ENCODE assay signal across 17 cellular contexts in the genomic region with DNA sequence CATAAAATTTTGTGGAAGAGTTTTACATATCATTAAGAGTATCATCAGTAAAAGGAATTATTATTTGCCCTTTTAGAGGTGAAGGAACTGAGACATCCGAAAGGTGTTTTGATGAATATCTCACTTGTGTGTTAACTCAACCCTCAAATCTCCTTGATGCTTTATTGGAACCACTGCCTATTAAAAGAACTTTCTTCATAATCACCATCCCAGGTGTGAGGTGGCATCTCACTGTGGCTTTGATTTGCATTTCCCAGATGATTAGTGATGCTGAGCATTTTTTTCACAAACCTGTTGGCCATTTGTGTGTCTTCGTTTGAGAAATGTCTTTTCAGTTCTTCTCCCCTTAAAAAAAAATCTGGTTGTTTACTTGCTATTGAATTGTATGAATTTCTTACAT.
DNase-seq lines count a peak whose midpoint lies in the region; ATAC-seq and TF ChIP-seq lines count a peak whose summit lies in the region.
"Had no signal": no experiment of that assay in that cellular context is flagged by ENCODE, and none has a peak within 500 bp of the region (broad histone marks: within the 10 kb centered on the region; RNA-seq: fewer than 3 reads in every experiment).

No MANE protein-coding gene starts in this region.

- peaks cover 29% of the 10 kb centered on the region for H3F3A ChIP-seq in DOHH2 (ENCODE audit: control insufficient read depth, insufficient read depth)
- H3F3A ChIP-seq in SU-DHL-6 (ENCODE audit: insufficient read depth) = peaks cover 18% of the 10 kb centered on the region

- no peak overlapping the region for H3K9ac ChIP-seq in Karpas-422 (ENCODE audit: low read length)
- H3K9ac ChIP-seq in SU-DHL-6 (ENCODE audit: low read length) = peak overlapping the region; percentile 0; the same call in 1 of the 2 replicates
- H3K9ac ChIP-seq: BLaER1 treated with 17β-estradiol and CSF1 and Interleukin-3, amounts not matched to agents 10 nM and 100 nM; GM23248 had no signal

- H3K36me3 Mint-ChIP-seq in memory B cell (no peaks in the 10 kb centered on the region), nephron progenitor cell (ENCODE audit: low read depth) (no peaks in the 10 kb centered on the region)
- H3K36me3 Mint-ChIP-seq: CD8-positive, alpha-beta T cell had no signal

- H4K20me1 ChIP-seq in DOHH2 (ENCODE audit: control insufficient read depth, insufficient read depth, low read depth, low read length) (no peaks in the 10 kb centered on the region), Karpas-422 (ENCODE audit: insufficient read depth, low read depth, low read length) (no peaks in the 10 kb centered on the region), SU-DHL-6 (ENCODE audit: low read depth, low read length) (no peaks in the 10 kb centered on the region)
- H4K20me1 ChIP-seq: BLaER1 treated with 17β-estradiol and CSF1 and Interleukin-3, amounts not matched to agents 10 nM and 100 nM had no signal

- DNase-seq in Karpas-422 = peak; percentile 63
- no peak for DNase-seq in memory B cell (ENCODE audit: low spot score in 2 of 2)
- no peak for DNase-seq in nephron progenitor cell
- no peak for DNase-seq in upper lobe of right lung
- DNase-seq: 8988T; Calu3; CD8-positive, alpha-beta T cell; DND-41; GM23248; HCEC 1CT; IMR-90 had no signal

- H3K4me3 ChIP-seq in DOHH2 (ENCODE audit: low read length) = peak overlapping the region; percentile 48
- H3K4me3 ChIP-seq in Karpas-422 (ENCODE audit: low read length) = no peak overlapping the region
- peak overlapping the region; percentile 3 for H3K4me3 ChIP-seq in SU-DHL-6 (ENCODE audit: insufficient read depth, low read length, poor library complexity, severe bottlenecking)
- no peak overlapping the region for H3K4me3 ChIP-seq in upper lobe of right lung
- H3K4me3 ChIP-seq: BLaER1 treated with 17β-estradiol and CSF1 and Interleukin-3, amounts not matched to agents 10 nM and 100 nM; GM23248; K562 had no signal

- H3K27ac Mint-ChIP-seq in memory B cell (no peak overlapping the region), nephron progenitor cell (no peak overlapping the region)
- H3K27ac Mint-ChIP-seq: CD8-positive, alpha-beta T cell had no signal

- H3K4me2 ChIP-seq in DOHH2 (ENCODE audit: low read length) (peak overlapping the region; percentile 67), Karpas-422 (ENCODE audit: low read depth, low read length, poor library complexity, severe bottlenecking) (peak overlapping the region; percentile 49), SU-DHL-6 (ENCODE audit: low read depth, low read length, poor library complexity, severe bottlenecking) (peak overlapping the region; percentile 57)
- H3K4me2 ChIP-seq: BLaER1 treated with 17β-estradiol and CSF1 and Interleukin-3, amounts not matched to agents 10 nM and 100 nM had no signal

- H3K9me2 ChIP-seq in DOHH2 (replicated peaks; ENCODE audit: control insufficient read depth, low read length) = no peaks in the 10 kb centered on the region
- H3K9me2 ChIP-seq in Karpas-422 (replicated peaks; ENCODE audit: insufficient read depth, low read length) = no peaks in the 10 kb centered on the region
- no peaks in the 10 kb centered on the region for H3K9me2 ChIP-seq in SU-DHL-6 (replicated peaks; ENCODE audit: insufficient read depth, low read length)

- H3K27ac ChIP-seq in DOHH2 (ENCODE audit: low read depth, low read length) (peak overlapping the region; percentile 96), Karpas-422 (ENCODE audit: low read length) (no peak overlapping the region), SU-DHL-6 (ENCODE audit: low read depth, low read length) (peak overlapping the region; percentile 81), upper lobe of right lung (no peak overlapping the region)
- H3K27ac ChIP-seq: BLaER1 treated with 17β-estradiol and CSF1 and Interleukin-3, amounts not matched to agents 10 nM and 100 nM; GM23248 had no signal

- H3K9me3 Mint-ChIP-seq in memory B cell = no peaks in the 10 kb centered on the region
- H3K9me3 Mint-ChIP-seq in nephron progenitor cell = no peaks in the 10 kb centered on the region
- H3K9me3 Mint-ChIP-seq: CD8-positive, alpha-beta T cell had no signal

- peaks cover 83% of the 10 kb centered on the region for H3K4me1 ChIP-seq in DOHH2 (ENCODE audit: control insufficient read depth, low read length)
- H3K4me1 ChIP-seq in Karpas-422 (ENCODE audit: low read length) = peaks cover 17% of the 10 kb centered on the region
- no peaks in the 10 kb centered on the region for H3K4me1 ChIP-seq in upper lobe of right lung
- H3K4me1 ChIP-seq: BLaER1 treated with 17β-estradiol and CSF1 and Interleukin-3, amounts not matched to agents 10 nM and 100 nM had no signal

- TF ChIP-seq CTCF in DOHH2 (IDR thresholded peaks at IDR 0.05; ENCODE audit: low read depth, low read length, poor library complexity, severe bottlenecking) (no peak), SU-DHL-6 (IDR thresholded peaks at IDR 0.05; ENCODE audit: insufficient read depth, low read length, poor library complexity, severe bottlenecking) (no peak), nephron progenitor cell (IDR thresholded peaks at IDR 0.05) (no peak), upper lobe of right lung (IDR thresholded peaks at IDR 0.05) (no peak)

- H3K27me3 Mint-ChIP-seq in memory B cell = peaks cover 1% of the 10 kb centered on the region
- H3K27me3 Mint-ChIP-seq in nephron progenitor cell (ENCODE audit: low read depth, poor library complexity) = peaks cover 4% of the 10 kb centered on the region

- peaks cover 18% of the 10 kb centered on the region for H3K36me3 ChIP-seq in DOHH2 (ENCODE audit: control insufficient read depth, low read length)
- H3K36me3 ChIP-seq in Karpas-422 (ENCODE audit: insufficient read depth, low read length) = no peaks in the 10 kb centered on the region
- no peaks in the 10 kb centered on the region for H3K36me3 ChIP-seq in SU-DHL-6 (ENCODE audit: low read length)
- no peaks in the 10 kb centered on the region for H3K36me3 ChIP-seq in upper lobe of right lung
- H3K36me3 ChIP-seq: BLaER1 treated with 17β-estradiol and CSF1 and Interleukin-3, amounts not matched to agents 10 nM and 100 nM had no signal

- H3K79me2 ChIP-seq in DOHH2 (ENCODE audit: control insufficient read depth, low read length) = no peaks in the 10 kb centered on the region
- H3K79me2 ChIP-seq in Karpas-422 (ENCODE audit: low read length) = no peaks in the 10 kb centered on the region
- H3K79me2 ChIP-seq in SU-DHL-6 (ENCODE audit: insufficient read depth, low read length) = no peaks in the 10 kb centered on the region

- no peaks in the 10 kb centered on the region for H3K9me3 ChIP-seq in DOHH2 (ENCODE audit: control insufficient read depth, insufficient read depth, low read length)
- no peaks in the 10 kb centered on the region for H3K9me3 ChIP-seq in Karpas-422 (ENCODE audit: low read length)
- H3K9me3 ChIP-seq in SU-DHL-6 (ENCODE audit: insufficient read depth, low read length) = no peaks in the 10 kb centered on the region
- no peaks in the 10 kb centered on the region for H3K9me3 ChIP-seq in upper lobe of right lung
- H3K9me3 ChIP-seq: BLaER1 treated with 17β-estradiol and CSF1 and Interleukin-3, amounts not matched to agents 10 nM and 100 nM had no signal

- H2AFZ ChIP-seq in Karpas-422 (ENCODE audit: low read length) (no peak overlapping the region), SU-DHL-6 (ENCODE audit: low read depth, low read length, severe bottlenecking) (no peak overlapping the region)
- H2AFZ ChIP-seq: GM23248 had no signal

- H3K27me3 ChIP-seq in DOHH2 (ENCODE audit: control insufficient read depth, low read length) = no peaks in the 10 kb centered on the region
- H3K27me3 ChIP-seq in Karpas-422 (ENCODE audit: low read length) = no peaks in the 10 kb centered on the region
- no peaks in the 10 kb centered on the region for H3K27me3 ChIP-seq in SU-DHL-6 (ENCODE audit: low read length)
- no peaks in the 10 kb centered on the region for H3K27me3 ChIP-seq in upper lobe of right lung
- H3K27me3 ChIP-seq: BLaER1 treated with 17β-estradiol and CSF1 and Interleukin-3, amounts not matched to agents 10 nM and 100 nM had no signal

- peaks cover 14% of the 10 kb centered on the region for H3K4me1 Mint-ChIP-seq in memory B cell
- H3K4me1 Mint-ChIP-seq in nephron progenitor cell = no peaks in the 10 kb centered on the region

- peak; percentile 54 for ATAC-seq in memory B cell (ENCODE audit: low read depth)
- ATAC-seq in GM18858 (IDR thresholded peaks at IDR 0.05; ENCODE audit: unreplicated experiment) = no peak
- no peak for ATAC-seq in upper lobe of right lung
- ATAC-seq in GM21526 (IDR thresholded peaks at IDR 0.05; ENCODE audit: low FRiP score, unreplicated experiment) = no peak
- ATAC-seq: CD8-positive, alpha-beta T cell; K562 had no signal

- H3K4me3 Mint-ChIP-seq in memory B cell = no peak overlapping the region
- no peak overlapping the region for H3K4me3 Mint-ChIP-seq in nephron progenitor cell
- H3K4me3 Mint-ChIP-seq: CD8-positive, alpha-beta T cell had no signal

- intact Hi-C loops in upper lobe of right lung (cut with DNase I) = no loop called here

Comparison
In these comparisons a context has a peak if more than half of its experiments do, and no peak if none do; other contexts are left out.
1. H3K27ac ChIP-seq: peak in DOHH2 (single experiment) and SU-DHL-6 (single experiment); none in Karpas-422 (single experiment) and upper lobe of right lung (single experiment).
2. H3K4me3 ChIP-seq: peak in DOHH2 (single experiment) and SU-DHL-6 (single experiment); none in Karpas-422 (single experiment) and upper lobe of right lung (single experiment).
3. Peak in every context shown above with its lines, with median percentiles within 50 percentile points of each other: H3K4me2 ChIP-seq.